In genomic region chr13:100088648-100089601, GRCh38 we compare ENCODE assay signal across 8 cellular contexts. TPM values are rescaled to one million over a fixed set of nuclear protein-coding genes. Genes with fewer than 3 reads are reported as not detected.
DNase-seq lines count a peak whose midpoint lies in the region; TF ChIP-seq lines count a peak whose summit lies in the region.

Gene PCCA (plus strand): TSS chr13:100089093. CDS start chr13:100089121, 28 bp downstream.

- TF ChIP-seq CTCF in neutrophil (IDR thresholded peaks at IDR 0.05) (no peak), subcutaneous adipose tissue (IDR thresholded peaks at IDR 0.05; ENCODE audit: low read depth) (no peak)

- no peak within 1 kb of the TSS for H3K27ac ChIP-seq in neutrophil

- no peaks in the 10 kb centered on the region for H3K27me3 ChIP-seq in H7 (ENCODE audit: control insufficient read depth, insufficient read depth, low read length)
- no peaks in the 10 kb centered on the region for H3K27me3 ChIP-seq in MG63
- peaks cover 54% of the 10 kb centered on the region for H3K27me3 ChIP-seq in neutrophil

- H3K9me3 ChIP-seq in MG63 (no peaks in the 10 kb centered on the region), neutrophil (no peaks in the 10 kb centered on the region)

- H3K4me3 ChIP-seq in H7 (ENCODE audit: insufficient read depth, low read depth, low read length) (peak within 1 kb of the TSS; percentile 99), MG63 (peak within 1 kb of the TSS; percentile 93), neutrophil (ENCODE audit: low read depth in 1 of 2, low read length in 1 of 2) (peak within 1 kb of the TSS; percentile 63 to 69)

- DNase-seq in G401 (ENCODE audit: low spot score) = peak; percentile 96
- DNase-seq in H7 = peak; percentile 98
- peak; percentile 95 for DNase-seq in MG63
- peak; percentile 94 for DNase-seq in SK-N-DZ (ENCODE audit: low spot score)
- peak; percentile 77 for DNase-seq in activated naive CD4-positive, alpha-beta T cell treated with anti-CD3 and anti-CD28 coated beads, Interleukin-2, amount 50 U/mL, for 16 hours
- peak; percentile 80 for DNase-seq in germinal center (ENCODE audit: low spot score)

- peaks cover 5% of the 10 kb centered on the region for H3K36me3 ChIP-seq in H7 (replicated peaks; ENCODE audit: control insufficient read depth, insufficient read depth, low read length)
- peaks cover 3% of the 10 kb centered on the region for H3K36me3 ChIP-seq in MG63
- no peaks in the 10 kb centered on the region for H3K36me3 ChIP-seq in neutrophil

- in situ Hi-C loops in G401 (cut with HindIII; ENCODE audit: low sequenced_read_pairs) = no loop called here

- peaks cover 11 to 18% of the 10 kb centered on the region in 2 experiments for H3K4me1 ChIP-seq in neutrophil (ENCODE audit: control insufficient read depth in 1 of 2, insufficient read depth in 1 of 2, low read depth in 1 of 2, low read length in 1 of 2)

RNA-seq across cellular contexts. Expression of gene PCCA, which starts in this region (rescaled TPM):
- 15.4 and 22.1 TPM in 2 replicates for total RNA-seq in G401 (2014; rRNA removed; shearing (Covaris generic))
- 23.9 and 45.8 TPM in 2 replicates for total RNA-seq in H7 (2014; rRNA removed; shearing (Covaris generic))
- total RNA-seq in MG63 (2014; rRNA removed; shearing (Covaris generic); ENCODE audit: low replicate concordance) = 3.1 and 14.2 TPM in 2 replicates
- polyA plus RNA-seq in SK-N-DZ (2014; cell fraction: cytosol; rRNA removed) = 14.2 and 14.9 TPM in 2 replicates
- 22.7 and 24.6 TPM in 2 replicates for polyA plus RNA-seq in SK-N-DZ (2014; cell fraction: nucleus; rRNA removed)
- 10 to 100 TPM; 40.1 to 82.8 (median 61.1) TPM for total RNA-seq in subcutaneous adipose tissue
